Comparison of ENCODE assay signal across 8 cellular contexts in the genomic region with DNA sequence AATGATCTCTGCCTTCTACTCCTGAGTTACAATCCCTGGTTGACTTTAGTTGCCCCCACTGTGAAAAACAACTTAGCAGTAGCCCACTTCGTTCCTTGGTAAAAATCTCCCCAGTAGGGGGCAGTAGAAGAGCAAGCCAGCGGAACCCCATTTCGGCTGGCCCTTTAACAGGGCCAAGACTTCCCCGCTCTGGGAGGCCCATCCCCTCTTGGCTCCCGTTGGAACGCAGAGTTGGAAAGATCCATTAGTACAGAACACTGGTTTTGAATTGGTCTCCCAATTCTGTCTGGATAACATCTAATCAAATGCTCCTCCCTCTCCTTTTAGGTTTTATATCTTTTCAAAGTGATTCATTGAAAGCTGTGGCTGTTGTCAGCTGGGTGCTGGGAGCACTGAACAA.
DNase-seq lines count a peak whose midpoint lies in the region; ATAC-seq and TF ChIP-seq lines count a peak whose summit lies in the region.

No MANE protein-coding gene starts in this region.

- peak; percentile 43 for ATAC-seq in activated CD4-positive, alpha-beta T cell treated with anti-CD3 and anti-CD28 coated beads for 36 hours
- ATAC-seq in GM18907 (IDR thresholded peaks at IDR 0.05; ENCODE audit: unreplicated experiment) (no peak), omental fat pad (ENCODE audit: low FRiP score) (no peak), HG02571 (IDR thresholded peaks at IDR 0.05; ENCODE audit: unreplicated experiment) (no peak)

- intact Hi-C loops in activated CD4-positive, alpha-beta T cell treated with anti-CD3 and anti-CD28 coated beads for 36 hours (cut with DNase I, micrococcal nuclease) = loop anchor here (1.0 to 10.0 kb wide), 7 partner anchors 89 to 1134 kb away; partner anchors contain the start of gene BCL11B (in 1 of the 2)

- DNase-seq in AG09319 (ENCODE audit: extremely low read depth, low read depth) (no peak), HuH-7 (ENCODE audit: low spot score) (peak; percentile 6), progenitor cell of endocrine pancreas (ENCODE audit: low spot score, unreplicated experiment) (no peak), omental fat pad (ENCODE audit: low spot score) (no peak)
- peak; percentile 76 for DNase-seq in activated CD4-positive, alpha-beta T cell treated with anti-CD3 and anti-CD28 coated beads for 36 hours
- peak; percentile 57 for DNase-seq in effector CD4-positive, alpha-beta T cell

- H3K36me3 Mint-ChIP-seq in activated CD4-positive, alpha-beta T cell treated with anti-CD3 and anti-CD28 coated beads for 36 hours (ENCODE audit: low read depth) = peaks cover 4% of the 10 kb centered on the region
- no peaks in the 10 kb centered on the region for H3K36me3 Mint-ChIP-seq in progenitor cell of endocrine pancreas (ENCODE audit: insufficient read depth)

- H3K9me3 Mint-ChIP-seq in activated CD4-positive, alpha-beta T cell treated with anti-CD3 and anti-CD28 coated beads for 36 hours (ENCODE audit: low read depth) = no peaks in the 10 kb centered on the region
- no peaks in the 10 kb centered on the region for H3K9me3 Mint-ChIP-seq in progenitor cell of endocrine pancreas (ENCODE audit: low read depth)

- TF ChIP-seq CTCF in AG09319 (IDR thresholded peaks at IDR 0.05; ENCODE audit: low read depth, low read length) = peak; percentile 25
- peak; percentile 68 for TF ChIP-seq CTCF in progenitor cell of endocrine pancreas (IDR thresholded peaks at IDR 0.05; ENCODE audit: unreplicated experiment)
- no peak for TF ChIP-seq CTCF in omental fat pad (IDR thresholded peaks at IDR 0.05)

- CTCF ChIA-PET in activated CD4-positive, alpha-beta T cell treated with anti-CD3 and anti-CD28 coated beads for 36 hours (lab: Charles Lee) = interaction anchor here (0.6 to 6.2 kb wide), 28 partner anchors 9 to 1130 kb away, joined by 3 to 33 read pairs (median 4); no protein-coding TSS in a partner anchor

- peak overlapping the region; percentile 65 for H3K4me3 Mint-ChIP-seq in activated CD4-positive, alpha-beta T cell treated with anti-CD3 and anti-CD28 coated beads for 36 hours
- H3K4me3 Mint-ChIP-seq in progenitor cell of endocrine pancreas (ENCODE audit: low read depth) = no peak overlapping the region

- H3K4me1 Mint-ChIP-seq in activated CD4-positive, alpha-beta T cell treated with anti-CD3 and anti-CD28 coated beads for 36 hours = peaks cover 87% of the 10 kb centered on the region
- H3K4me1 Mint-ChIP-seq in progenitor cell of endocrine pancreas (ENCODE audit: low read depth) = peaks cover 30% of the 10 kb centered on the region

- POLR2A ChIA-PET in activated CD4-positive, alpha-beta T cell treated with anti-CD3 and anti-CD28 coated beads for 36 hours (lab: Charles Lee) = interaction anchor here (0.6 kb wide), 1 partner anchor 100 kb away, joined by 3 read pairs; no protein-coding TSS in a partner anchor

- peak overlapping the region; percentile 98 for H3K27ac Mint-ChIP-seq in activated CD4-positive, alpha-beta T cell treated with anti-CD3 and anti-CD28 coated beads for 36 hours
- no peak overlapping the region for H3K27ac Mint-ChIP-seq in progenitor cell of endocrine pancreas

- H3K27me3 Mint-ChIP-seq in activated CD4-positive, alpha-beta T cell treated with anti-CD3 and anti-CD28 coated beads for 36 hours = no peaks in the 10 kb centered on the region
- H3K27me3 Mint-ChIP-seq in progenitor cell of endocrine pancreas = peaks cover 29% of the 10 kb centered on the region

Comparison
In these comparisons a context has a peak if more than half of its experiments do, and no peak if none do; other contexts are left out.
1. DNase-seq: peak in HuH-7 (single experiment), activated CD4-positive, alpha-beta T cell treated with anti-CD3 and anti-CD28 coated beads for 36 hours (single experiment) and effector CD4-positive, alpha-beta T cell (single experiment); none in AG09319 (single experiment), progenitor cell of endocrine pancreas (single experiment) and omental fat pad (single experiment).
2. CTCF ChIP-seq: peak in AG09319 (single experiment) and progenitor cell of endocrine pancreas (single experiment); none in omental fat pad (0 of 3).